In the genomic region with DNA sequence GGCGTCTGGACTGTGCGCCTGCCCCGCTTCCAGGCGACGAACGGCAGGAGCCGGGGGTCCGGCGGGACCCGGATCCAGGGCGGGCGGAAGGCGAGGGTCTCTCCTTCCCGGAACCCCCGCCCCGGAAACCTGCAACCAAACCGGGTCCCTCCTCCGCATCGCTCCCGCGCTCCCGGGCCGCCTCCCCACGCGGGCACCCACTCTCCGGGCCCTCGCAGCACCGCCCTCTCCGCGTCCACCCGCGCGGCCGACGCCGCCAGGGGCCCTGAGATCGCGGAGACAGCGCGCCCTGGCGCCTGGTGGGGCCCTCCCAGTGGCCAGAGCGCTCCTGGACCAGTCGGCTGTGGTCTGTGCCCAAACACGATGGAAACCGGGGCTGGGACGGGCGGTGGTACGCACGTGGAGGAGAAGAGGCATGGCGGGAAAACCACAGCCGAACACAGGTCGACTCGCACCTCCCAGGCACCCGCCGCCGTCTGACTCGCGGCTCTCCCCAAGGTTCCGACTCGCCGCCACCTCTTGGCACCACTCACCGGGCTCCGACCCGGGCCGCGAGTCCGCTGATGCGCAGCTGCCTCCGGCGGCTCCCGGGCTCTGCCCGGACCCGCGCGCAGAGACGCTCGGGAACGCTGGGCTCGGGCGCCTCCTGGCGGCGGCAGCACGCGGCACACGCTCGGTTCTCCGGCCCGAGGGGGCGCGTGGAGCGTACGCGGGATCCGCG, we compare ENCODE assay signal across 8 cellular contexts.
DNase-seq lines count a peak whose midpoint lies in the region; ATAC-seq lines count a peak whose summit lies in the region.

No MANE protein-coding gene starts in this region.

- ATAC-seq in HG02981 (IDR thresholded peaks at IDR 0.05; ENCODE audit: unreplicated experiment) (peak; percentile 33), GM21786 (IDR thresholded peaks at IDR 0.05; ENCODE audit: unreplicated experiment) (no peak), GM21367 (IDR thresholded peaks at IDR 0.05; ENCODE audit: unreplicated experiment) (no peak)

- H3K4me2 ChIP-seq in BLaER1: peak overlapping the region; percentile 48

- H3K4me1 ChIP-seq in BLaER1 (peaks cover 39% of the 10 kb centered on the region), iPS-15b (ENCODE audit: control insufficient read depth, insufficient read depth, low read length) (peaks cover 5% of the 10 kb centered on the region)

- peaks cover 52% of the 10 kb centered on the region for H4K20me1 ChIP-seq in BLaER1

- DNase-seq in T-helper 9 cell (peak; percentile 58), astrocyte of the hippocampus (ENCODE audit: low read depth, low spot score) (peak; percentile 76)

- no peak overlapping the region for H3K9ac ChIP-seq in BLaER1
- no peak overlapping the region for H3K9ac ChIP-seq in iPS-15b (ENCODE audit: low read depth, low read length)

- H3K9me3 ChIP-seq in BLaER1 (peaks cover 23% of the 10 kb centered on the region), iPS-15b (ENCODE audit: control insufficient read depth, insufficient read depth, low read length) (no peaks in the 10 kb centered on the region)

- H3K27ac ChIP-seq in BLaER1: no peak overlapping the region
- no peak overlapping the region for H3K27ac ChIP-seq in skin epidermis

- H3K36me3 ChIP-seq in BLaER1 (no peaks in the 10 kb centered on the region), iPS-15b (ENCODE audit: control insufficient read depth, insufficient read depth, low read length) (no peaks in the 10 kb centered on the region)

- peaks cover 68% of the 10 kb centered on the region for H3K27me3 ChIP-seq in BLaER1
- H3K27me3 ChIP-seq in iPS-15b (ENCODE audit: control insufficient read depth, insufficient read depth, low read length): peaks cover 82% of the 10 kb centered on the region

- peak overlapping the region; percentile 40 for H3K4me3 ChIP-seq in BLaER1
- H3K4me3 ChIP-seq in iPS-15b (ENCODE audit: low read depth, low read length): peak overlapping the region; percentile 57
- peak overlapping the region; percentile 5 to 40 (median 25) for H3K4me3 ChIP-seq in skin epidermis
